In the genomic region with DNA sequence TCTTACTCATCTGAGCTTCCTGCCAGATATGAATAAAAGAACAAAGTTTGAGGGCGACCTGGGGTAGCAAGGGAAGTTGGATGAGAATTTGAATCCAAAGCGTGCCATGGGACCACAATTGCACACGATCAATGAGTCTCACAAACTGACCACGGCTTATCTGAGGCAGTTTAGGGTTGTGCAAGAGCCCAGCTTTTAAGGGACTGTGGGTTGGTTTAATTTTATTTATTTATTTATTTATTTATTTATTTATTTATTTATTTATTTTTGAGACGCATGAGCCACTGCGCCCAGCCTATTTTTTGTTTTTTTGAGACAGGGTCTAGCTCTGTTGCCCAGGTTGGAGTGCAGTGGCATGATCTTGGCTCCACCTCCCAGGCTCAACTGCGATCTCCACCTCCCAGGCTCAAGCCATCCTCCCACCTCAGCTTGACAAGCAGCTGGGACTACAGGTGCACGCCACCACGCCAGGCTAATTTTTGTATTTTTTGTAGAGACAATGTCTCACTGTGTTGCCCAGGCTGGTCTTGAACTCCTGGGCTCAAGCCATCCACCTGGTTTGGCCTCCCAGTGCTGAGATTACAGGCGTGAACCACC, we compare ENCODE assay signal across 1 cellular context.
TF ChIP-seq lines count a peak whose summit lies in the region.

No MANE protein-coding gene starts in this region.

TF ChIP-seq in HEK293, 187 proteins besides CTCF, POLR2A, EP300 and RAD21 (continued from another document and continues in another):
- TF ChIP-seq ZNF621 (tag by site-specific recombination; IDR thresholded peaks at IDR 0.05) (no peak), ZNF747 (tag by site-specific recombination; IDR thresholded peaks at IDR 0.05) (no peak), ZNF558 (tag by site-specific recombination; IDR thresholded peaks at IDR 0.05) (peak; percentile 86), ZNF366 (tag by site-specific recombination; conservative IDR thresholded peaks at IDR 0.05) (no peak), ZNF677 (tag by site-specific recombination; IDR thresholded peaks at IDR 0.05) (no peak), REPIN1 (tag by site-specific recombination; IDR thresholded peaks at IDR 0.05; ENCODE audit: low read depth) (no peak), ZNF132 (tag by site-specific recombination; IDR thresholded peaks at IDR 0.05; ENCODE audit: borderline replicate concordance) (no peak), ZNF473 (tag by site-specific recombination; IDR thresholded peaks at IDR 0.05) (no peak), ZSCAN30 (tag by site-specific recombination; IDR thresholded peaks at IDR 0.05) (no peak), MYNN (tag by site-specific recombination; IDR thresholded peaks at IDR 0.05; ENCODE audit: borderline replicate concordance) (peak; percentile 34; the same call in 1 of the 2 replicates), ZNF549 (tag by site-specific recombination; IDR thresholded peaks at IDR 0.05) (no peak), WT1 (tag by site-specific recombination; IDR thresholded peaks at IDR 0.05) (peak; percentile 38; the same call in 1 of the 2 replicates), ZNF416 (tag by site-specific recombination; IDR thresholded peaks at IDR 0.05) (no peak), ZNF10 (tag by site-specific recombination; IDR thresholded peaks at IDR 0.05) (0 out of 2 replicates have a peak, but pooled peaks have one; percentile 12), HOXA7 (CRISPR knock-in tag; IDR thresholded peaks at IDR 0.05; ENCODE audit: borderline replicate concordance) (no peak), ZNF202 (tag by site-specific recombination; IDR thresholded peaks at IDR 0.05; ENCODE audit: borderline replicate concordance) (peak; percentile 60; the same call in 1 of the 2 replicates), ZNF433 (tag by site-specific recombination; IDR thresholded peaks at IDR 0.05; ENCODE audit: low read depth) (peak; percentile 90), ZNF48 (tag by site-specific recombination; IDR thresholded peaks at IDR 0.05) (no peak), ZNF660 (tag by site-specific recombination; IDR thresholded peaks at IDR 0.05) (no peak), ZNF426 (tag by site-specific recombination; IDR thresholded peaks at IDR 0.05) (peak; percentile 96), ZNF121 (tag by site-specific recombination; IDR thresholded peaks at IDR 0.05) (peak; percentile 77), ZFP41 (tag by site-specific recombination; IDR thresholded peaks at IDR 0.05; ENCODE audit: borderline replicate concordance) (no peak), ZNF133 (tag by site-specific recombination; IDR thresholded peaks at IDR 0.05) (no peak), BCL11B (tag by site-specific recombination; IDR thresholded peaks at IDR 0.05; ENCODE audit: low read depth) (no peak; the same call in 1 of the 2 replicates), MEIS1 (CRISPR knock-in tag; IDR thresholded peaks at IDR 0.05; ENCODE audit: borderline replicate concordance) (no peak), ZSCAN23 (tag by site-specific recombination; IDR thresholded peaks at IDR 0.05) (no peak), ZNF302 (tag by site-specific recombination; IDR thresholded peaks at IDR 0.05; ENCODE audit: low read depth) (no peak), GLIS2 (tag by site-specific recombination; IDR thresholded peaks at IDR 0.05) (no peak), ZBTB7A (tag by site-specific recombination; IDR thresholded peaks at IDR 0.05; ENCODE audit: low read depth) (no peak), ZNF16 (tag by site-specific recombination; IDR thresholded peaks at IDR 0.05; ENCODE audit: low read depth) (no peak), ZNF112 (tag by site-specific recombination; IDR thresholded peaks at IDR 0.05) (no peak), ZNF248 (tag by site-specific recombination; IDR thresholded peaks at IDR 0.05) (no peak), GLI2 (tag by site-specific recombination; IDR thresholded peaks at IDR 0.05; ENCODE audit: borderline replicate concordance, low read depth) (peak; percentile 56; the same call in 1 of the 2 replicates), ZFHX2 (tag by site-specific recombination; conservative IDR thresholded peaks at IDR 0.05) (no peak), ZNF19 (tag by site-specific recombination; IDR thresholded peaks at IDR 0.05; ENCODE audit: low read depth) (no peak), ZNF776 (tag by site-specific recombination; IDR thresholded peaks at IDR 0.05; ENCODE audit: borderline replicate concordance) (no peak), ZNF311 (tag by site-specific recombination; IDR thresholded peaks at IDR 0.05; ENCODE audit: borderline replicate concordance) (no peak), YY1 (tag by site-specific recombination; IDR thresholded peaks at IDR 0.05) (no peak), ZNF341 (tag by site-specific recombination; IDR thresholded peaks at IDR 0.05; ENCODE audit: low read depth) (no peak), ZNF354C (tag by site-specific recombination; IDR thresholded peaks at IDR 0.05; ENCODE audit: borderline replicate concordance, low read depth) (0 out of 2 replicates have a peak, but pooled peaks have one; percentile 33), ZNF701 (tag by site-specific recombination; IDR thresholded peaks at IDR 0.05) (no peak), ZNF146 (tag by site-specific recombination; IDR thresholded peaks at IDR 0.05) (no peak), ZNF404 (tag by site-specific recombination; IDR thresholded peaks at IDR 0.05) (no peak), ZNF76 (tag by site-specific recombination; IDR thresholded peaks at IDR 0.05; ENCODE audit: borderline replicate concordance, low read depth) (no peak), ZNF530 (tag by site-specific recombination; IDR thresholded peaks at IDR 0.05; ENCODE audit: low read depth) (0 out of 2 replicates have a peak, but pooled peaks have one; percentile 47)
- TF ChIP-seq, protein P1, sequence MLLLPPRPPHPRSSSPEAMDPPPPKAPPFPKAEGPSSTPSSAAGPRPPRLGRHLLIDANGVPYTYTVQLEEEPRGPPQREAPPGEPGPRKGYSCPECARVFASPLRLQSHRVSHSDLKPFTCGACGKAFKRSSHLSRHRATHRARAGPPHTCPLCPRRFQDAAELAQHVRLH (tag by site-specific recombination; IDR thresholded peaks at IDR 0.05), result no peak
- TF ChIP-seq, protein P2, sequence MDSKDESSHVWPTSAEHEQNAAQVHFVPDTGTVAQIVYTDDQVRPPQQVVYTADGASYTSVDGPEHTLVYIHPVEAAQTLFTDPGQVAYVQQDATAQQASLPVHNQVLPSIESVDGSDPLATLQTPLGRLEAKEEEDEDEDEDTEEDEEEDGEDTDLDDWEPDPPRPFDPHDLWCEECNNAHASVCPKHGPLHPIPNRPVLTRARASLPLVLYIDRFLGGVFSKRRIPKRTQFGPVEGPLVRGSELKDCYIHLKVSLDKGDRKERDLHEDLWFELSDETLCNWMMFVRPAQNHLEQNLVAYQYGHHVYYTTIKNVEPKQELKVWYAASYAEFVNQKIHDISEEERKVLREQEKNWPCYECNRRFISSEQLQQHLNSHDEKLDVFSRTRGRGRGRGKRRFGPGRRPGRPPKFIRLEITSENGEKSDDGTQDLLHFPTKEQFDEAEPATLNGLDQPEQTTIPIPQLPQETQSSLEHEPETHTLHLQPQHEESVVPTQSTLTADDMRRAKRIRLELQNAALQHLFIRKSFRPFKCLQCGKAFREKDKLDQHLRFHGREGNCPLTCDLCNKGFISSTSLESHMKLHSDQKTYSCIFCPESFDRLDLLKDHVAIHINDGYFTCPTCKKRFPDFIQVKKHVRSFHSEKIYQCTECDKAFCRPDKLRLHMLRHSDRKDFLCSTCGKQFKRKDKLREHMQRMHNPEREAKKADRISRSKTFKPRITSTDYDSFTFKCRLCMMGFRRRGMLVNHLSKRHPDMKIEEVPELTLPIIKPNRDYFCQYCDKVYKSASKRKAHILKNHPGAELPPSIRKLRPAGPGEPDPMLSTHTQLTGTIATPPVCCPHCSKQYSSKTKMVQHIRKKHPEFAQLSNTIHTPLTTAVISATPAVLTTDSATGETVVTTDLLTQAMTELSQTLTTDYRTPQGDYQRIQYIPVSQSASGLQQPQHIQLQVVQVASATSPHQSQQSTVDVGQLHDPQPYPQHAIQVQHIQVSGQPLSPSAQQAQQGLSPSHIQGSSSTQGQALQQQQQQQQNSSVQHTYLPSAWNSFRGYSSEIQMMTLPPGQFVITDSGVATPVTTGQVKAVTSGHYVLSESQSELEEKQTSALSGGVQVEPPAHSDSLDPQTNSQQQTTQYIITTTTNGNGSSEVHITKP (tag by site-specific recombination; IDR thresholded peaks at IDR 0.05), result no peak
- TF ChIP-seq, protein P3, sequence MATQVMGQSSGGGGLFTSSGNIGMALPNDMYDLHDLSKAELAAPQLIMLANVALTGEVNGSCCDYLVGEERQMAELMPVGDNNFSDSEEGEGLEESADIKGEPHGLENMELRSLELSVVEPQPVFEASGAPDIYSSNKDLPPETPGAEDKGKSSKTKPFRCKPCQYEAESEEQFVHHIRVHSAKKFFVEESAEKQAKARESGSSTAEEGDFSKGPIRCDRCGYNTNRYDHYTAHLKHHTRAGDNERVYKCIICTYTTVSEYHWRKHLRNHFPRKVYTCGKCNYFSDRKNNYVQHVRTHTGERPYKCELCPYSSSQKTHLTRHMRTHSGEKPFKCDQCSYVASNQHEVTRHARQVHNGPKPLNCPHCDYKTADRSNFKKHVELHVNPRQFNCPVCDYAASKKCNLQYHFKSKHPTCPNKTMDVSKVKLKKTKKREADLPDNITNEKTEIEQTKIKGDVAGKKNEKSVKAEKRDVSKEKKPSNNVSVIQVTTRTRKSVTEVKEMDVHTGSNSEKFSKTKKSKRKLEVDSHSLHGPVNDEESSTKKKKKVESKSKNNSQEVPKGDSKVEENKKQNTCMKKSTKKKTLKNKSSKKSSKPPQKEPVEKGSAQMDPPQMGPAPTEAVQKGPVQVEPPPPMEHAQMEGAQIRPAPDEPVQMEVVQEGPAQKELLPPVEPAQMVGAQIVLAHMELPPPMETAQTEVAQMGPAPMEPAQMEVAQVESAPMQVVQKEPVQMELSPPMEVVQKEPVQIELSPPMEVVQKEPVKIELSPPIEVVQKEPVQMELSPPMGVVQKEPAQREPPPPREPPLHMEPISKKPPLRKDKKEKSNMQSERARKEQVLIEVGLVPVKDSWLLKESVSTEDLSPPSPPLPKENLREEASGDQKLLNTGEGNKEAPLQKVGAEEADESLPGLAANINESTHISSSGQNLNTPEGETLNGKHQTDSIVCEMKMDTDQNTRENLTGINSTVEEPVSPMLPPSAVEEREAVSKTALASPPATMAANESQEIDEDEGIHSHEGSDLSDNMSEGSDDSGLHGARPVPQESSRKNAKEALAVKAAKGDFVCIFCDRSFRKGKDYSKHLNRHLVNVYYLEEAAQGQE (tag by site-specific recombination; IDR thresholded peaks at IDR 0.05), result peak; percentile 78
- TF ChIP-seq, protein P4, sequence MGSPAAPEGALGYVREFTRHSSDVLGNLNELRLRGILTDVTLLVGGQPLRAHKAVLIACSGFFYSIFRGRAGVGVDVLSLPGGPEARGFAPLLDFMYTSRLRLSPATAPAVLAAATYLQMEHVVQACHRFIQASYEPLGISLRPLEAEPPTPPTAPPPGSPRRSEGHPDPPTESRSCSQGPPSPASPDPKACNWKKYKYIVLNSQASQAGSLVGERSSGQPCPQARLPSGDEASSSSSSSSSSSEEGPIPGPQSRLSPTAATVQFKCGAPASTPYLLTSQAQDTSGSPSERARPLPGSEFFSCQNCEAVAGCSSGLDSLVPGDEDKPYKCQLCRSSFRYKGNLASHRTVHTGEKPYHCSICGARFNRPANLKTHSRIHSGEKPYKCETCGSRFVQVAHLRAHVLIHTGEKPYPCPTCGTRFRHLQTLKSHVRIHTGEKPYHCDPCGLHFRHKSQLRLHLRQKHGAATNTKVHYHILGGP (tag by site-specific recombination; IDR thresholded peaks at IDR 0.05), result no peak
- TF ChIP-seq, protein P5, sequence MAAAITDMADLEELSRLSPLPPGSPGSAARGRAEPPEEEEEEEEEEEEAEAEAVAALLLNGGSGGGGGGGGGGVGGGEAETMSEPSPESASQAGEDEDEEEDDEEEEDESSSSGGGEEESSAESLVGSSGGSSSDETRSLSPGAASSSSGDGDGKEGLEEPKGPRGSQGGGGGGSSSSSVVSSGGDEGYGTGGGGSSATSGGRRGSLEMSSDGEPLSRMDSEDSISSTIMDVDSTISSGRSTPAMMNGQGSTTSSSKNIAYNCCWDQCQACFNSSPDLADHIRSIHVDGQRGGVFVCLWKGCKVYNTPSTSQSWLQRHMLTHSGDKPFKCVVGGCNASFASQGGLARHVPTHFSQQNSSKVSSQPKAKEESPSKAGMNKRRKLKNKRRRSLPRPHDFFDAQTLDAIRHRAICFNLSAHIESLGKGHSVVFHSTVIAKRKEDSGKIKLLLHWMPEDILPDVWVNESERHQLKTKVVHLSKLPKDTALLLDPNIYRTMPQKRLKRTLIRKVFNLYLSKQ (tag by site-specific recombination; IDR thresholded peaks at IDR 0.05; ENCODE audit: borderline replicate concordance), result peak; percentile 89; the same call in 1 of the 2 replicates
- TF ChIP-seq, protein P6, sequence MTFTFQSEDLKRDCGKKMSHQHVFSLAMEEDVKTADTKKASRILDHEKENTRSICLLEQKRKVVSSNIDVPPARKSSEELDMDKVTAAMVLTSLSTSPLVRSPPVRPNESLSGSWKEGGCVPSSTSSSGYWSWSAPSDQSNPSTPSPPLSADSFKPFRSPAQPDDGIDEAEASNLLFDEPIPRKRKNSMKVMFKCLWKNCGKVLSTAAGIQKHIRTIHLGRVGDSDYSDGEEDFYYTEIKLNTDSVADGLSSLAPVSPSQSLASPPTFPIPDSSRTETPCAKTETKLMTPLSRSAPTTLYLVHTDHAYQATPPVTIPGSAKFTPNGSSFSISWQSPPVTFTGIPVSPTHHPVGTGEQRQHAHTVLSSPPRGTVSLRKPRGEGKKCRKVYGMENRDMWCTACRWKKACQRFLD (tag by site-specific recombination; IDR thresholded peaks at IDR 0.05), result no peak
- TF ChIP-seq, protein P7, sequence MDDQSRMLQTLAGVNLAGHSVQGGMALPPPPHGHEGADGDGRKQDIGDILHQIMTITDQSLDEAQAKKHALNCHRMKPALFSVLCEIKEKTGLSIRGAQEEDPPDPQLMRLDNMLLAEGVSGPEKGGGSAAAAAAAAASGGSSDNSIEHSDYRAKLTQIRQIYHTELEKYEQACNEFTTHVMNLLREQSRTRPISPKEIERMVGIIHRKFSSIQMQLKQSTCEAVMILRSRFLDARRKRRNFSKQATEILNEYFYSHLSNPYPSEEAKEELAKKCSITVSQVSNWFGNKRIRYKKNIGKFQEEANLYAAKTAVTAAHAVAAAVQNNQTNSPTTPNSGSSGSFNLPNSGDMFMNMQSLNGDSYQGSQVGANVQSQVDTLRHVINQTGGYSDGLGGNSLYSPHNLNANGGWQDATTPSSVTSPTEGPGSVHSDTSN (CRISPR knock-in tag; IDR thresholded peaks at IDR 0.05), result no peak
- TF ChIP-seq, protein P8, sequence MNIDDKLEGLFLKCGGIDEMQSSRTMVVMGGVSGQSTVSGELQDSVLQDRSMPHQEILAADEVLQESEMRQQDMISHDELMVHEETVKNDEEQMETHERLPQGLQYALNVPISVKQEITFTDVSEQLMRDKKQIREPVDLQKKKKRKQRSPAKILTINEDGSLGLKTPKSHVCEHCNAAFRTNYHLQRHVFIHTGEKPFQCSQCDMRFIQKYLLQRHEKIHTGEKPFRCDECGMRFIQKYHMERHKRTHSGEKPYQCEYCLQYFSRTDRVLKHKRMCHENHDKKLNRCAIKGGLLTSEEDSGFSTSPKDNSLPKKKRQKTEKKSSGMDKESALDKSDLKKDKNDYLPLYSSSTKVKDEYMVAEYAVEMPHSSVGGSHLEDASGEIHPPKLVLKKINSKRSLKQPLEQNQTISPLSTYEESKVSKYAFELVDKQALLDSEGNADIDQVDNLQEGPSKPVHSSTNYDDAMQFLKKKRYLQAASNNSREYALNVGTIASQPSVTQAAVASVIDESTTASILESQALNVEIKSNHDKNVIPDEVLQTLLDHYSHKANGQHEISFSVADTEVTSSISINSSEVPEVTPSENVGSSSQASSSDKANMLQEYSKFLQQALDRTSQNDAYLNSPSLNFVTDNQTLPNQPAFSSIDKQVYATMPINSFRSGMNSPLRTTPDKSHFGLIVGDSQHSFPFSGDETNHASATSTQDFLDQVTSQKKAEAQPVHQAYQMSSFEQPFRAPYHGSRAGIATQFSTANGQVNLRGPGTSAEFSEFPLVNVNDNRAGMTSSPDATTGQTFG (tag by site-specific recombination; IDR thresholded peaks at IDR 0.05; ENCODE audit: borderline replicate concordance), result no peak
